8 cellular contexts compared by ENCODE assay signal in genomic region chr9:107638922-107639321, GRCh38.
DNase-seq lines count a peak whose midpoint lies in the region; ATAC-seq and TF ChIP-seq lines count a peak whose summit lies in the region.

No MANE protein-coding gene starts in this region.

- H3K36me3 Mint-ChIP-seq in dendritic cell treated with granulocyte-macrophage colony-stimulating factor and Interleukin-4, amounts not matched to agents 40 ng/mL and 50 ng/mL, for 4 days (ENCODE audit: low read depth): peaks cover 5% of the 10 kb centered on the region
- no peaks in the 10 kb centered on the region for H3K36me3 Mint-ChIP-seq in effector memory CD8-positive, alpha-beta T cell (ENCODE audit: insufficient read depth)
- H3K36me3 Mint-ChIP-seq in CD4-positive, alpha-beta memory T cell: peaks cover 0 to 3% of the 10 kb centered on the region in 2 donors

- peaks cover 48% of the 10 kb centered on the region for H3K4me1 Mint-ChIP-seq in dendritic cell treated with granulocyte-macrophage colony-stimulating factor and Interleukin-4, amounts not matched to agents 40 ng/mL and 50 ng/mL, for 4 days (ENCODE audit: low read depth)
- H3K4me1 Mint-ChIP-seq in effector memory CD8-positive, alpha-beta T cell (ENCODE audit: low read depth in 2 of 2): peaks cover 3 to 6% of the 10 kb centered on the region in 2 donors
- peaks cover 0 to 11% (median 8%) of the 10 kb centered on the region in 4 donors for H3K4me1 Mint-ChIP-seq in CD4-positive, alpha-beta memory T cell

- H3K36me3 ChIP-seq in muscle layer of colon (ENCODE audit: insufficient read depth, low read length): no peaks in the 10 kb centered on the region
- no peaks in the 10 kb centered on the region for H3K36me3 ChIP-seq in CD4-positive, alpha-beta memory T cell (ENCODE audit: insufficient read depth, low read length)

- H3K27ac Mint-ChIP-seq in dendritic cell treated with granulocyte-macrophage colony-stimulating factor and Interleukin-4, amounts not matched to agents 40 ng/mL and 50 ng/mL, for 4 days: peak overlapping the region; percentile 99
- H3K27ac Mint-ChIP-seq in effector memory CD8-positive, alpha-beta T cell: no peak overlapping the region
- no peak overlapping the region for H3K27ac Mint-ChIP-seq in CD4-positive, alpha-beta memory T cell

- no peaks in the 10 kb centered on the region for H3K9me3 Mint-ChIP-seq in dendritic cell treated with granulocyte-macrophage colony-stimulating factor and Interleukin-4, amounts not matched to agents 40 ng/mL and 50 ng/mL, for 4 days
- H3K9me3 Mint-ChIP-seq in effector memory CD8-positive, alpha-beta T cell: peaks cover 6 to 7% of the 10 kb centered on the region in 2 donors
- H3K9me3 Mint-ChIP-seq in CD4-positive, alpha-beta memory T cell: peaks cover 0 to 20% (median 5%) of the 10 kb centered on the region in 8 donors

- H3K4me3 Mint-ChIP-seq in dendritic cell treated with granulocyte-macrophage colony-stimulating factor and Interleukin-4, amounts not matched to agents 40 ng/mL and 50 ng/mL, for 4 days: peak overlapping the region; percentile 86
- no peak overlapping the region for H3K4me3 Mint-ChIP-seq in effector memory CD8-positive, alpha-beta T cell
- H3K4me3 Mint-ChIP-seq in CD4-positive, alpha-beta memory T cell: peak overlapping the region in 1 of 8 donors; percentile 1

- no peaks in the 10 kb centered on the region for H3K27me3 ChIP-seq in muscle layer of colon (ENCODE audit: control insufficient read depth in 1 of 2, insufficient read depth in 2 of 2, low read length in 2 of 2)
- H3K27me3 ChIP-seq in CD4-positive, alpha-beta memory T cell (ENCODE audit: insufficient read depth, low read length): peaks cover 5% of the 10 kb centered on the region

- DNase-seq in AG09319 (ENCODE audit: extremely low read depth, low read depth): peak; percentile 57
- DNase-seq in NCI-H1417 treated with DMSO at 0.1 percent for 48 hours (lab: John Stamatoyannopoulos, UW): peak; percentile 32
- DNase-seq in effector memory CD8-positive, alpha-beta T cell: no peak
- no peak for DNase-seq in CD4-positive, alpha-beta memory T cell

- peaks cover 24% of the 10 kb centered on the region for H3K4me1 ChIP-seq in muscle layer of colon (ENCODE audit: insufficient read depth, low read length)
- no peaks in the 10 kb centered on the region for H3K4me1 ChIP-seq in CD4-positive, alpha-beta memory T cell (ENCODE audit: insufficient read depth, low read length)

- no peaks in the 10 kb centered on the region for H3K27me3 Mint-ChIP-seq in dendritic cell treated with granulocyte-macrophage colony-stimulating factor and Interleukin-4, amounts not matched to agents 40 ng/mL and 50 ng/mL, for 4 days
- H3K27me3 Mint-ChIP-seq in effector memory CD8-positive, alpha-beta T cell: peaks cover 15 to 49% of the 10 kb centered on the region in 2 donors
- peaks cover 24 to 41% of the 10 kb centered on the region in 2 donors for H3K27me3 Mint-ChIP-seq in CD4-positive, alpha-beta memory T cell

- H3K4me3 ChIP-seq in muscle layer of colon (ENCODE audit: low read depth in 1 of 2, low read length in 2 of 2): peak overlapping the region in 1 of 2 donors; percentile 52
- H3K4me3 ChIP-seq in CD4-positive, alpha-beta memory T cell (ENCODE audit: low read length in 2 of 2): no peak overlapping the region

- ATAC-seq in effector memory CD8-positive, alpha-beta T cell (replicated peaks): no peak
- no peak for ATAC-seq in GM18517 (IDR thresholded peaks at IDR 0.05; ENCODE audit: unreplicated experiment)
- ATAC-seq in GM18519 (IDR thresholded peaks at IDR 0.05; ENCODE audit: low FRiP score, unreplicated experiment): no peak

- POLR2A ChIA-PET in CD4-positive, alpha-beta memory T cell (lab: Charles Lee; ENCODE audit: partially characterized antibody): no interaction called here

- no peaks in the 10 kb centered on the region for H3K9me3 ChIP-seq in muscle layer of colon (ENCODE audit: low read length)
- no peaks in the 10 kb centered on the region for H3K9me3 ChIP-seq in CD4-positive, alpha-beta memory T cell (ENCODE audit: control insufficient read depth in 1 of 2, low read length in 2 of 2)

- intact Hi-C loops in dendritic cell treated with granulocyte-macrophage colony-stimulating factor and Interleukin-4, amounts not matched to agents 40 ng/mL and 50 ng/mL, for 4 days (cut with micrococcal nuclease): loop anchor here (2.0 to 5.0 kb wide), 3 partner anchors 36 to 633 kb away; partner anchors contain the start of gene KLF4
- intact Hi-C loops in CD4-positive, alpha-beta memory T cell (cut with micrococcal nuclease): no loop called here

- peak overlapping the region; percentile 90 for H3K27ac ChIP-seq in muscle layer of colon (ENCODE audit: low read depth, low read length)
- no peak overlapping the region for H3K27ac ChIP-seq in CD4-positive, alpha-beta memory T cell (ENCODE audit: low read depth, low read length)

- H3K9ac ChIP-seq in muscle layer of colon (ENCODE audit: low read length): peak overlapping the region; percentile 74

- CTCF ChIA-PET in CD4-positive, alpha-beta memory T cell (lab: Charles Lee; ENCODE audit: partially characterized antibody): no interaction called here

- TF ChIP-seq CTCF in AG09319 (IDR thresholded peaks at IDR 0.05; ENCODE audit: low read depth, low read length): no peak

Comparison
In these comparisons a context has a peak if more than half of its experiments do, and no peak if none do; other contexts are left out.
1. DNase-seq: peak in AG09319 (single experiment) and NCI-H1417 treated with DMSO at 0.1 percent for 48 hours (single experiment); none in effector memory CD8-positive, alpha-beta T cell (0 of 3) and CD4-positive, alpha-beta memory T cell (0 of 5).